In genomic region chr9:128416014-128416413, GRCh38 we compare ENCODE assay signal across 2 cellular contexts.
TF ChIP-seq lines count a peak whose summit lies in the region.

No MANE protein-coding gene starts in this region.

TF ChIP-seq in HepG2, 621 proteins besides CTCF, POLR2A, EP300 and RAD21:
- TF ChIP-seq JUND (CRISPR knock-in tag; IDR thresholded peaks at IDR 0.05), result no peak
- TF ChIP-seq MAFK (conservative IDR thresholded peaks at IDR 0.05 in 1 of 2, IDR thresholded peaks at IDR 0.05 in 1 of 2; ENCODE audit: low read length in 2 of 2), result 0 out of 4 replicates have a peak, but pooled peaks have one; percentile 21 to 22
- TF ChIP-seq E2F5 (CRISPR knock-in tag; conservative IDR thresholded peaks at IDR 0.05), result no peak

TF ChIP-seq in SK-N-SH, 30 proteins besides CTCF, POLR2A, EP300 and RAD21:
- TF ChIP-seq USF1 (IDR thresholded peaks at IDR 0.05; ENCODE audit: borderline replicate concordance, low read depth) (no peak), FOSL2 (IDR thresholded peaks at IDR 0.05; ENCODE audit: borderline replicate concordance, low read depth) (no peak), CHD2 (IDR thresholded peaks at IDR 0.05; ENCODE audit: low read length, partially characterized antibody) (no peak), FOXJ3 (CRISPR knock-in tag; IDR thresholded peaks at IDR 0.05) (no peak), RFX5 (IDR thresholded peaks at IDR 0.05; ENCODE audit: low read length) (no peak), MXI1 (IDR thresholded peaks at IDR 0.05; ENCODE audit: low read depth, low read length) (no peak), POLR2AphosphoS5 (IDR thresholded peaks at IDR 0.05; ENCODE audit: low read depth, low read length) (no peak), GATA2 (CRISPR knock-in tag; IDR thresholded peaks at IDR 0.05) (no peak), REST (IDR thresholded peaks at IDR 0.05; ENCODE audit: low read depth, low read length) (no peak), ZBTB33 (IDR thresholded peaks at IDR 0.05; ENCODE audit: borderline replicate concordance, low read depth) (no peak), TEAD4 (IDR thresholded peaks at IDR 0.05; ENCODE audit: borderline replicate concordance, insufficient read depth) (no peak), USF2 (IDR thresholded peaks at IDR 0.05; ENCODE audit: borderline replicate concordance, low read depth, low read length) (no peak), SIN3A (IDR thresholded peaks at IDR 0.05; ENCODE audit: borderline replicate concordance, low read depth, low read length) (no peak), JUND (IDR thresholded peaks at IDR 0.05) (no peak), GABPA (IDR thresholded peaks at IDR 0.05; ENCODE audit: low read depth) (no peak), TCF12 (IDR thresholded peaks at IDR 0.05) (no peak)
